In genomic region chr3:14473411-14473891, GRCh38 we compare ENCODE assay signal across 21 cellular contexts.
DNase-seq lines count a peak whose midpoint lies in the region; ATAC-seq and TF ChIP-seq lines count a peak whose summit lies in the region.
"Had no signal": no experiment of that assay in that cellular context is flagged by ENCODE, and none has a peak within 500 bp of the region (broad histone marks: within the 10 kb centered on the region; RNA-seq: fewer than 3 reads in every experiment).

No MANE protein-coding gene starts in this region.

- H4K20me1 ChIP-seq in HCT116 (ENCODE audit: insufficient read depth): no peaks in the 10 kb centered on the region

- no peaks in the 10 kb centered on the region for H3K9me2 ChIP-seq in HCT116 (ENCODE audit: insufficient read depth)

- H3K9me3 ChIP-seq in HCT116 (ENCODE audit: control insufficient read depth in 1 of 2, insufficient read depth in 1 of 2, low read depth in 1 of 2, low read length in 2 of 2): no peaks in the 10 kb centered on the region
- no peaks in the 10 kb centered on the region for H3K9me3 ChIP-seq in skeletal muscle satellite cell (replicated peaks; ENCODE audit: low read length)
- H3K9me3 ChIP-seq: BLaER1 treated with 17β-estradiol and CSF1 and Interleukin-3, amounts not matched to agents 10 nM and 100 nM had no signal

- H3K36me3 ChIP-seq in HCT116 (ENCODE audit: control insufficient read depth in 1 of 2, insufficient read depth in 2 of 2, low read length in 2 of 2): peaks cover 12 to 32% of the 10 kb centered on the region in 2 experiments; a peak in 2 of 4 replicates
- H3K36me3 ChIP-seq in skeletal muscle satellite cell (ENCODE audit: insufficient read depth, low read length): peaks cover 72% of the 10 kb centered on the region

- H3K27me3 Mint-ChIP-seq in activated T-helper 17 cell treated with anti-CD3 and anti-CD28 coated beads, Interleukin-2, amount 50 U/mL, for 72 hours: no peaks in the 10 kb centered on the region
- H3K27me3 Mint-ChIP-seq: stimulated activated naive CD8-positive, alpha-beta T cell treated with anti-CD3 and anti-CD28 coated beads, Interleukin-15, Interleukin-2, amounts not matched to agents 100 ng/mL and 50 ng/mL, for 24 hours had no signal

- H3K4me3 Mint-ChIP-seq in activated T-helper 17 cell treated with anti-CD3 and anti-CD28 coated beads, Interleukin-2, amount 50 U/mL, for 72 hours: no peak overlapping the region
- H3K4me3 Mint-ChIP-seq: activated naive CD4-positive, alpha-beta T cell treated with anti-CD3 and anti-CD28 coated beads for 36 hours; H9; neural crest cell; stimulated activated naive CD8-positive, alpha-beta T cell treated with anti-CD3 and anti-CD28 coated beads, Interleukin-15, Interleukin-2, amounts not matched to agents 100 ng/mL and 50 ng/mL, for 24 hours had no signal

- no peak for ATAC-seq in HCT116
- ATAC-seq in activated T-helper 17 cell treated with anti-CD3 and anti-CD28 coated beads, Interleukin-2, amount 50 U/mL, for 72 hours (replicated peaks): no peak
- ATAC-seq in left colon: no peak
- ATAC-seq: K562 had no signal

- TF ChIP-seq CTCF in HCT116 (IDR thresholded peaks at IDR 0.05 in 2 of 3, conservative IDR thresholded peaks at IDR 0.05 in 1 of 3; ENCODE audit: borderline replicate concordance in 1 of 3, insufficient read depth in 1 of 3, low read depth in 2 of 3, low read length in 2 of 3): no peak

- TF ChIP-seq POLR2A in HCT116 (IDR thresholded peaks at IDR 0.05; ENCODE audit: borderline replicate concordance, extremely low read depth, insufficient read depth, insufficient read length): no peak

- POLR2A ChIA-PET in HCT116 (lab: Charles Lee): no interaction called here

- CTCF ChIA-PET in HCT116 (lab: Charles Lee): no interaction called here

- H3K9ac ChIP-seq in HCT116 (ENCODE audit: low read length): 0 out of 2 replicates have a peak overlapping the region, but pooled peaks have one; percentile 19
- peak overlapping the region; percentile 66 for H3K9ac ChIP-seq in skeletal muscle satellite cell (ENCODE audit: low read depth, low read length)
- H3K9ac ChIP-seq: BLaER1 treated with 17β-estradiol and CSF1 and Interleukin-3, amounts not matched to agents 10 nM and 100 nM had no signal

- H3K27me3 ChIP-seq in HCT116 (ENCODE audit: insufficient read depth, low read length) (no peaks in the 10 kb centered on the region), skeletal muscle satellite cell (ENCODE audit: control insufficient read depth, insufficient read depth, low read length) (no peaks in the 10 kb centered on the region)

- DNase-seq in HCT116 (ENCODE audit: low read depth, low spot score) (no peak), kidney tubule cell (ENCODE audit: low spot score) (peak; percentile 53), NCI-H2081 (lab: John Stamatoyannopoulos, UW) (no peak), hippocampal formation (lab: John Stamatoyannopoulos, UW) (no peak), mesenteric fat pad (ENCODE audit: low spot score) (no peak), left colon (no peak)
- DNase-seq: activated CD8-positive, alpha-beta memory T cell treated with anti-CD3 and anti-CD28 coated beads for 24 hours; activated naive CD4-positive, alpha-beta T cell treated with anti-CD3 and anti-CD28 coated beads for 36 hours; DND-41; effector CD4-positive, alpha-beta T cell; NCI-H1092; NCI-H2227 treated with DMSO at 0.1 percent for 48 hours had no signal

- peaks cover 7% of the 10 kb centered on the region for H3K4me1 Mint-ChIP-seq in activated T-helper 17 cell treated with anti-CD3 and anti-CD28 coated beads, Interleukin-2, amount 50 U/mL, for 72 hours
- H3K4me1 Mint-ChIP-seq: H9 had no signal

- intact Hi-C loops in HCT116 (cut with micrococcal nuclease) (no loop called here), left colon (cut with DNase I, micrococcal nuclease) (loop anchor here in 1 of 2 donors (5.0 kb wide), 1 partner anchor 271 kb away; no protein-coding TSS in a partner anchor)

- no peaks in the 10 kb centered on the region for H3K79me2 ChIP-seq in HCT116 (ENCODE audit: insufficient read depth, low read length)

- no peak for TF ChIP-seq RAD21 in HCT116 (IDR thresholded peaks at IDR 0.05; ENCODE audit: low read depth)

- no peak overlapping the region for H2AFZ ChIP-seq in HCT116 (ENCODE audit: low read depth, low read length, poor library complexity, severe bottlenecking)

- H3K27ac Mint-ChIP-seq in activated T-helper 17 cell treated with anti-CD3 and anti-CD28 coated beads, Interleukin-2, amount 50 U/mL, for 72 hours: peak overlapping the region; percentile 86
- H3K27ac Mint-ChIP-seq: activated naive CD4-positive, alpha-beta T cell treated with anti-CD3 and anti-CD28 coated beads for 36 hours; stimulated activated naive CD8-positive, alpha-beta T cell treated with anti-CD3 and anti-CD28 coated beads, Interleukin-15, Interleukin-2, amounts not matched to agents 100 ng/mL and 50 ng/mL, for 24 hours had no signal

- no TSS peak for BruUV-seq in HCT116 (replicated peaks; lab: Mats Ljungman, UMichigan)

- H3K4me3 ChIP-seq in HCT116 (replicated peaks in 1 of 2; ENCODE audit: low read depth in 1 of 2, low read length in 2 of 2) (0 out of 4 replicates have a peak overlapping the region, but pooled peaks of 1 of the 2 experiments have one; percentile 38), skeletal muscle satellite cell (ENCODE audit: low read length) (peak overlapping the region; percentile 21)
- H3K4me3 ChIP-seq: BLaER1 treated with 17β-estradiol and CSF1 and Interleukin-3, amounts not matched to agents 10 nM and 100 nM; K562; SK-N-MC; skin epidermis had no signal

- H3K4me2 ChIP-seq in HCT116 (ENCODE audit: low read length): peak overlapping the region; percentile 73
- H3K4me2 ChIP-seq in skeletal muscle satellite cell (ENCODE audit: low read length): peak overlapping the region; percentile 76

- 0 out of 2 replicates have a peak overlapping the region, but pooled peaks have one; percentile 42 for H3K27ac ChIP-seq in HCT116 (ENCODE audit: low read depth, low read length)
- H3K27ac ChIP-seq: BLaER1 treated with 17β-estradiol and CSF1 and Interleukin-3, amounts not matched to agents 10 nM and 100 nM; SK-N-MC had no signal

- peaks cover 16 to 24% of the 10 kb centered on the region in 2 experiments for H3K4me1 ChIP-seq in HCT116 (ENCODE audit: control insufficient read depth in 1 of 2, insufficient read depth in 2 of 2, low read length in 2 of 2)
- peaks cover 28% of the 10 kb centered on the region for H3K4me1 ChIP-seq in skeletal muscle satellite cell (ENCODE audit: control insufficient read depth, insufficient read depth, low read length)

- peaks cover 97% of the 10 kb centered on the region for H3K36me3 Mint-ChIP-seq in activated T-helper 17 cell treated with anti-CD3 and anti-CD28 coated beads, Interleukin-2, amount 50 U/mL, for 72 hours (ENCODE audit: low read depth)

- no peaks in the 10 kb centered on the region for H3K9me3 Mint-ChIP-seq in activated T-helper 17 cell treated with anti-CD3 and anti-CD28 coated beads, Interleukin-2, amount 50 U/mL, for 72 hours
- H3K9me3 Mint-ChIP-seq: activated naive CD4-positive, alpha-beta T cell treated with anti-CD3 and anti-CD28 coated beads for 36 hours; H9; neural crest cell; stimulated activated naive CD8-positive, alpha-beta T cell treated with anti-CD3 and anti-CD28 coated beads, Interleukin-15, Interleukin-2, amounts not matched to agents 100 ng/mL and 50 ng/mL, for 24 hours had no signal

- RAD21 ChIA-PET in HCT116 (lab: Charles Lee; ENCODE audit: low non-redundant PET in 1 of 2, low total read pairs in 2 of 2, uncharacterized antibody in 2 of 2, unreplicated experiment in 2 of 2): no interaction called here

TF ChIP-seq in HCT116, 20 proteins besides CTCF, POLR2A, EP300 and RAD21 (continues in another document):
- TF ChIP-seq REST (IDR thresholded peaks at IDR 0.05; ENCODE audit: low read depth): no peak
- TF ChIP-seq ATF3 (IDR thresholded peaks at IDR 0.05): no peak
- no peak for TF ChIP-seq CBX3 (IDR thresholded peaks at IDR 0.05; ENCODE audit: low read depth)
- no peak for TF ChIP-seq EZH2phosphoT487 (IDR thresholded peaks at IDR 0.05; ENCODE audit: borderline replicate concordance)
- TF ChIP-seq CEBPB (IDR thresholded peaks at IDR 0.05; ENCODE audit: low read depth): no peak
- no peak for TF ChIP-seq EZH2 (IDR thresholded peaks at IDR 0.05)
- TF ChIP-seq JUND (IDR thresholded peaks at IDR 0.05): no peak
- TF ChIP-seq SIN3A (IDR thresholded peaks at IDR 0.05; ENCODE audit: low read depth): no peak
- TF ChIP-seq YY1 (IDR thresholded peaks at IDR 0.05; ENCODE audit: extremely low read depth, insufficient replicate concordance, low read depth, low read length): no peak
- TF ChIP-seq SRF (IDR thresholded peaks at IDR 0.05; ENCODE audit: low read depth): no peak
- no peak for TF ChIP-seq ZNF274 (IDR thresholded peaks at IDR 0.05; ENCODE audit: low read depth, low read length)
- no peak for TF ChIP-seq ELF1 (IDR thresholded peaks at IDR 0.05; ENCODE audit: borderline replicate concordance, low read depth)
